1 cellular context compared by ENCODE assay signal in the genomic region with DNA sequence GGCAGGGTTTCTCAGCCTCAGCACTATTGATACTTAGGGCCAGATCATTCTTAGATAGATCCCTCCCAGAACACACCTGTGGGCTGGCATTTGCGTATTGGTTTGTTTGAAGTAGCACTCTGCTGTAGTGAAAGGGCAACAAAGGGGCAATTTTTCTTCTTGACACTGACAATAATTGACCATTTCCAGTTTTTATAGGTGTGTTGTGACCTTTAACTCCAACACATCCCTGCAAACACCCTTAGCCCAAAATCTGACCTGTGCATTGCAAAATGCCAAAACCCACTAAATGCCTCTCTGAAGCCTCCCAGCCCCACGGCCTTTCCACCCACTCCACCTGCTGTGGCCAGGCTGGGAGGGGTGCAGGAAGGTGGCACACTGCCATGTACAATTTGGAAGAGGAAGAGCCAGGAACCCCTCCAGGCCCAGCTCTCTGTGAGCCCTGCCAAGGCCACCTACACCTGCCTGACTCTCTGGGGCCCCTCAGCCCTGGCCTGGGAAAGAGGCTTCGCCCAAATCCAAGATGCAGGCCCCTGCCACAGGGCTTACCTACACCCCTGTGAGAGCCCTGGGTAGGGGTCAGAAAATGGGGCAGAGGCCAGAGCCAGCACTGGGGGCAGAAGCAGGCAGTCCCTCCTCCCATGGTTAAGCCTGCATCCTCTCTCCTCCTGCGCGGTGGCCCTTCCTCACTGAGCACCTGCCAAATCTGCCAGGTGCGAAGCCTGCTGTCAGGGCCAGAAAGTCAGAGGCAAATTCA.
TF ChIP-seq lines count a peak whose summit lies in the region.

No MANE protein-coding gene starts in this region.

TF ChIP-seq in GM12878, 131 proteins besides CTCF, POLR2A, EP300 and RAD21:
- TF ChIP-seq SMARCA5 (IDR thresholded peaks at IDR 0.05) (no peak), PAX5 (IDR thresholded peaks at IDR 0.05; ENCODE audit: borderline replicate concordance, low read depth, low read length) (no peak), NR2F1 (conservative IDR thresholded peaks at IDR 0.05) (peak; percentile 80), NR2C1 (IDR thresholded peaks at IDR 0.05) (peak; percentile 70)
